3 cellular contexts compared by ENCODE assay signal in the genomic region with DNA sequence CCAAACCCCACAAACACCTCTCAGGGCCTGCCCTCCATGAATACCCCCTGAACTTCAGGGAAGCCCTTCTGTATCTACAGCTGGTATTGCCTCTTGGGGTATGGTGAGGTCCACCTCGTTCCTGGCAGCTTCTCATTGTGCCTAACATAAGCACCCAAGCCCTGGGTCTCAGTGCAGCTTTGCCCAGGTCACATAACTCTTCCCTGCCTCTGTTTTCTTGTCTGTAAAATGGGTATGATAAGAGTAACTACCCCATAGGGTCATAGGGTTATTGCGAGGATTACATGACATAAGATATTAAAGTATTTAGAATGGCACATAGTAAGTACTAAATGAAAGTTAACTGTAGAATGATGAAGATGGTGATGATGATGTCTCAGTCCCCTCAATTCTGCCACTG.
TF ChIP-seq lines count a peak whose summit lies in the region.

No MANE protein-coding gene starts in this region.

TF ChIP-seq in HepG2, 621 proteins besides CTCF, POLR2A, EP300 and RAD21:
- TF ChIP-seq ZNF629 (CRISPR knock-in tag; conservative IDR thresholded peaks at IDR 0.05), result peak; percentile 61; the same call in 1 of the 2 replicates
- no peak for TF ChIP-seq MAFG (CRISPR knock-in tag; IDR thresholded peaks at IDR 0.05)
- no peak for TF ChIP-seq GTF3A (CRISPR knock-in tag; conservative IDR thresholded peaks at IDR 0.05)

TF ChIP-seq in GM23338, 12 proteins besides CTCF, POLR2A, EP300 and RAD21 (continues in another document):
- TF ChIP-seq JUNB (IDR thresholded peaks at IDR 0.05; ENCODE audit: unreplicated experiment) (no peak), EZH2 (IDR thresholded peaks at IDR 0.05; ENCODE audit: low read depth, unreplicated experiment) (no peak), EZH2phosphoT487 (IDR thresholded peaks at IDR 0.05; ENCODE audit: unreplicated experiment) (no peak), ZNF114 (CRISPR knock-in tag; IDR thresholded peaks at IDR 0.05) (no peak), POLR2AphosphoS5 (IDR thresholded peaks at IDR 0.05; ENCODE audit: low read depth) (no peak), CREB1 (CRISPR knock-in tag; IDR thresholded peaks at IDR 0.05; ENCODE audit: low read depth) (no peak), STAT1 (IDR thresholded peaks at IDR 0.05; ENCODE audit: unreplicated experiment) (no peak), NANOG (IDR thresholded peaks at IDR 0.05; ENCODE audit: borderline replicate concordance) (no peak), ZNF331 (CRISPR knock-in tag; IDR thresholded peaks at IDR 0.05; ENCODE audit: low read depth) (no peak)
- TF ChIP-seq, protein P1, sequence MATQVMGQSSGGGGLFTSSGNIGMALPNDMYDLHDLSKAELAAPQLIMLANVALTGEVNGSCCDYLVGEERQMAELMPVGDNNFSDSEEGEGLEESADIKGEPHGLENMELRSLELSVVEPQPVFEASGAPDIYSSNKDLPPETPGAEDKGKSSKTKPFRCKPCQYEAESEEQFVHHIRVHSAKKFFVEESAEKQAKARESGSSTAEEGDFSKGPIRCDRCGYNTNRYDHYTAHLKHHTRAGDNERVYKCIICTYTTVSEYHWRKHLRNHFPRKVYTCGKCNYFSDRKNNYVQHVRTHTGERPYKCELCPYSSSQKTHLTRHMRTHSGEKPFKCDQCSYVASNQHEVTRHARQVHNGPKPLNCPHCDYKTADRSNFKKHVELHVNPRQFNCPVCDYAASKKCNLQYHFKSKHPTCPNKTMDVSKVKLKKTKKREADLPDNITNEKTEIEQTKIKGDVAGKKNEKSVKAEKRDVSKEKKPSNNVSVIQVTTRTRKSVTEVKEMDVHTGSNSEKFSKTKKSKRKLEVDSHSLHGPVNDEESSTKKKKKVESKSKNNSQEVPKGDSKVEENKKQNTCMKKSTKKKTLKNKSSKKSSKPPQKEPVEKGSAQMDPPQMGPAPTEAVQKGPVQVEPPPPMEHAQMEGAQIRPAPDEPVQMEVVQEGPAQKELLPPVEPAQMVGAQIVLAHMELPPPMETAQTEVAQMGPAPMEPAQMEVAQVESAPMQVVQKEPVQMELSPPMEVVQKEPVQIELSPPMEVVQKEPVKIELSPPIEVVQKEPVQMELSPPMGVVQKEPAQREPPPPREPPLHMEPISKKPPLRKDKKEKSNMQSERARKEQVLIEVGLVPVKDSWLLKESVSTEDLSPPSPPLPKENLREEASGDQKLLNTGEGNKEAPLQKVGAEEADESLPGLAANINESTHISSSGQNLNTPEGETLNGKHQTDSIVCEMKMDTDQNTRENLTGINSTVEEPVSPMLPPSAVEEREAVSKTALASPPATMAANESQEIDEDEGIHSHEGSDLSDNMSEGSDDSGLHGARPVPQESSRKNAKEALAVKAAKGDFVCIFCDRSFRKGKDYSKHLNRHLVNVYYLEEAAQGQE (IDR thresholded peaks at IDR 0.05; ENCODE audit: unreplicated experiment), result no peak
- TF ChIP-seq, protein P2, sequence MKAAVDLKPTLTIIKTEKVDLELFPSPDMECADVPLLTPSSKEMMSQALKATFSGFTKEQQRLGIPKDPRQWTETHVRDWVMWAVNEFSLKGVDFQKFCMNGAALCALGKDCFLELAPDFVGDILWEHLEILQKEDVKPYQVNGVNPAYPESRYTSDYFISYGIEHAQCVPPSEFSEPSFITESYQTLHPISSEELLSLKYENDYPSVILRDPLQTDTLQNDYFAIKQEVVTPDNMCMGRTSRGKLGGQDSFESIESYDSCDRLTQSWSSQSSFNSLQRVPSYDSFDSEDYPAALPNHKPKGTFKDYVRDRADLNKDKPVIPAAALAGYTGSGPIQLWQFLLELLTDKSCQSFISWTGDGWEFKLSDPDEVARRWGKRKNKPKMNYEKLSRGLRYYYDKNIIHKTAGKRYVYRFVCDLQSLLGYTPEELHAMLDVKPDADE (IDR thresholded peaks at IDR 0.05), result no peak

TF ChIP-seq in K562, 482 proteins besides CTCF, POLR2A, EP300 and RAD21:
- TF ChIP-seq, protein P3, sequence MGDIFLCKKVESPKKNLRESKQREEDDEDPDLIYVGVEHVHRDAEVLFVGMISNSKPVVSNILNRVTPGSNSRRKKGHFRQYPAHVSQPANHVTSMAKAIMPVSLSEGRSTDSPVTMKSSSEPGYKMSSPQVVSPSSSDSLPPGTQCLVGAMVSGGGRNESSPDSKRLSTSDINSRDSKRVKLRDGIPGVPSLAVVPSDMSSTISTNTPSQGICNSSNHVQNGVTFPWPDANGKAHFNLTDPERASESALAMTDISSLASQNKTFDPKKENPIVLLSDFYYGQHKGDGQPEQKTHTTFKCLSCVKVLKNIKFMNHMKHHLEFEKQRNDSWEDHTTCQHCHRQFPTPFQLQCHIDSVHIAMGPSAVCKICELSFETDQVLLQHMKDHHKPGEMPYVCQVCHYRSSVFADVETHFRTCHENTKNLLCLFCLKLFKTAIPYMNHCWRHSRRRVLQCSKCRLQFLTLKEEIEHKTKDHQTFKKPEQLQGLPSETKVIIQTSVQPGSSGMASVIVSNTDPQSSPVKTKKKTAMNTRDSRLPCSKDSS (IDR thresholded peaks at IDR 0.05; ENCODE audit: low read depth, partially characterized antibody), result no peak
- TF ChIP-seq, protein P4, sequence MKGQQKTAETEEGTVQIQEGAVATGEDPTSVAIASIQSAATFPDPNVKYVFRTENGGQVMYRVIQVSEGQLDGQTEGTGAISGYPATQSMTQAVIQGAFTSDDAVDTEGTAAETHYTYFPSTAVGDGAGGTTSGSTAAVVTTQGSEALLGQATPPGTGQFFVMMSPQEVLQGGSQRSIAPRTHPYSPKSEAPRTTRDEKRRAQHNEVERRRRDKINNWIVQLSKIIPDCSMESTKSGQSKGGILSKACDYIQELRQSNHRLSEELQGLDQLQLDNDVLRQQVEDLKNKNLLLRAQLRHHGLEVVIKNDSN (CRISPR knock-in tag; IDR thresholded peaks at IDR 0.05), result no peak
- no peak for TF ChIP-seq ZFPM2 (CRISPR knock-in tag; IDR thresholded peaks at IDR 0.05)
- TF ChIP-seq, protein P5, sequence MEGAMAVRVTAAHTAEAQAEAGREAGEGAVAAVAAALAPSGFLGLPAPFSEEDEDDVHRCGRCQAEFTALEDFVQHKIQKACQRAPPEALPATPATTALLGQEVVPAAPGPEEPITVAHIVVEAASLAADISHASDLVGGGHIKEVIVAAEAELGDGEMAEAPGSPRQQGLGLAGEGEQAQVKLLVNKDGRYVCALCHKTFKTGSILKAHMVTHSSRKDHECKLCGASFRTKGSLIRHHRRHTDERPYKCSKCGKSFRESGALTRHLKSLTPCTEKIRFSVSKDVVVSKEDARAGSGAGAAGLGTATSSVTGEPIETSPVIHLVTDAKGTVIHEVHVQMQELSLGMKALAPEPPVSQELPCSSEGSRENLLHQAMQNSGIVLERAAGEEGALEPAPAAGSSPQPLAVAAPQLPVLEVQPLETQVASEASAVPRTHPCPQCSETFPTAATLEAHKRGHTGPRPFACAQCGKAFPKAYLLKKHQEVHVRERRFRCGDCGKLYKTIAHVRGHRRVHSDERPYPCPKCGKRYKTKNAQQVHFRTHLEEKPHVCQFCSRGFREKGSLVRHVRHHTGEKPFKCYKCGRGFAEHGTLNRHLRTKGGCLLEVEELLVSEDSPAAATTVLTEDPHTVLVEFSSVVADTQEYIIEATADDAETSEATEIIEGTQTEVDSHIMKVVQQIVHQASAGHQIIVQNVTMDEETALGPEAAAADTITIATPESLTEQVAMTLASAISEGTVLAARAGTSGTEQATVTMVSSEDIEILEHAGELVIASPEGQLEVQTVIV (CRISPR knock-in tag; IDR thresholded peaks at IDR 0.05; ENCODE audit: borderline replicate concordance), result no peak
- TF ChIP-seq ZEB2 (IDR thresholded peaks at IDR 0.05), result no peak
- no peak for TF ChIP-seq ZNF695 (CRISPR knock-in tag; IDR thresholded peaks at IDR 0.05)
- TF ChIP-seq RBM25 (IDR thresholded peaks at IDR 0.05; ENCODE audit: low read depth, low read length, severe bottlenecking), result peak; percentile 27
- no peak for TF ChIP-seq ZFP30 (CRISPR knock-in tag; IDR thresholded peaks at IDR 0.05; ENCODE audit: borderline replicate concordance)
TF ChIP-seq in K562: peak in this region for 1.
